Comparison of ENCODE assay signal across 9 cellular contexts in genomic region chr3:66386011-66386924, GRCh38.
A peak's percentile ranks its signal among the peaks of the same experiment; 100 is the strongest.
DNase-seq lines count a peak whose midpoint lies in the region; ATAC-seq and TF ChIP-seq lines count a peak whose summit lies in the region.
"Had no signal": no experiment of that assay in that cellular context is flagged by ENCODE, and none has a peak within 500 bp of the region (broad histone marks: within the 10 kb centered on the region; RNA-seq: fewer than 3 reads in every experiment).

No MANE protein-coding gene starts in this region.

- peak overlapping the region; percentile 89 for H3K4me2 ChIP-seq in BLaER1

- peak; percentile 74 for ATAC-seq in HG02884 (IDR thresholded peaks at IDR 0.05; ENCODE audit: unreplicated experiment)

- peak overlapping the region; percentile 80 for H3K27ac ChIP-seq in BLaER1
- H3K27ac ChIP-seq in SJCRH30, result peak overlapping the region; percentile 44
- H3K27ac ChIP-seq in WERI-Rb-1, result no peak overlapping the region

- peak overlapping the region; percentile 52 for H3K4me3 ChIP-seq in BLaER1
- no peak overlapping the region for H3K4me3 ChIP-seq in SJCRH30
- no peak overlapping the region for H3K4me3 ChIP-seq in WERI-Rb-1 (ENCODE audit: low read depth, low read length)
- H3K4me3 ChIP-seq: Peyer's patch had no signal

- H4K20me1 ChIP-seq in BLaER1, result peaks cover 88% of the 10 kb centered on the region

- H3K9me3 ChIP-seq in BLaER1 (no peaks in the 10 kb centered on the region), SJCRH30 (replicated peaks) (no peaks in the 10 kb centered on the region), WERI-Rb-1 (ENCODE audit: severe bottlenecking) (no peaks in the 10 kb centered on the region)
- H3K9me3 ChIP-seq: Peyer's patch had no signal

- H3K27me3 ChIP-seq in BLaER1, result no peaks in the 10 kb centered on the region
- no peaks in the 10 kb centered on the region for H3K27me3 ChIP-seq in SJCRH30
- H3K27me3 ChIP-seq in WERI-Rb-1 (ENCODE audit: insufficient read depth, low read depth, severe bottlenecking), result no peaks in the 10 kb centered on the region
- H3K27me3 ChIP-seq: Peyer's patch had no signal

- peaks cover 71% of the 10 kb centered on the region for H3K36me3 ChIP-seq in BLaER1
- H3K36me3 ChIP-seq in SJCRH30, result peaks cover 10% of the 10 kb centered on the region; the same call in 1 of the 2 replicates
- peaks cover 44% of the 10 kb centered on the region for H3K36me3 ChIP-seq in WERI-Rb-1

- DNase-seq in GM19238 (ENCODE audit: insufficient read length, low spot score) (peak; percentile 71), SJCRH30 (no peak), WERI-Rb-1 (no peak), NCI-H345 (lab: John Stamatoyannopoulos, UW) (no peak), NCI-H1048 (lab: John Stamatoyannopoulos, UW) (no peak), midbrain (lab: John Stamatoyannopoulos, UW) (no peak)

- H3K4me1 ChIP-seq in BLaER1 (peaks cover 77% of the 10 kb centered on the region), SJCRH30 (peaks cover 12% of the 10 kb centered on the region)

- H3K9ac ChIP-seq in BLaER1, result peak overlapping the region; percentile 51

- TF ChIP-seq CTCF in WERI-Rb-1 (IDR thresholded peaks at IDR 0.05; ENCODE audit: low read depth, low read length), result no peak
